Comparison of ENCODE assay signal across 25 cellular contexts in the genomic region with DNA sequence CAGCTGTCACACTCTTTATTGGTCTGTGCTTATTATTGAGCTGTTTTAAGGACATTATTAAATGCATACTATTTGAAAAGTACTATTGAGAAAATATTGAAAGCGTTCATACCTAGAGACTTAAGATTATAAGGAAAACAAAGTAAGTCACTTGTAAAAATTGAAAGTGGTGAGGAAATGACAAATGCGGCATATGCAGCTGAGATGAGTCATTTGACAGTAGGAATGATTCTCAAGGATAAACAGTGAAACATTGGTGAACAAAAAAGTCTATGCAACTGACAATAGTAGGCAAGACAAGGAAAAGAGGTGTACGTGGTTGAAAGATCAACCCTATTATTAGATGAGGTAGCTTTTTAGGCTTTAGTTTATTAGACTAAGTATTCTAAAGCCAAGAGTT.
"Had no signal": no experiment of that assay in that cellular context is flagged by ENCODE, and none has a peak within 500 bp of the region (broad histone marks: within the 10 kb centered on the region; RNA-seq: fewer than 3 reads in every experiment).

No MANE protein-coding gene starts in this region.

- H3K4me1 Mint-ChIP-seq: neural crest cell; stimulated activated memory B cell treated with anti-CD40 and anti-IgM and Interleukin-4, amounts not matched to agents 10 μg/mL and 1 μg/mL and 100 μg/mL, for 72 hours had no signal

- H3K4me1 ChIP-seq: lower lobe of right lung, right lobe of liver, suprapubic skin, tibial nerve had no signal

- H3K27ac Mint-ChIP-seq: activated naive CD8-positive, alpha-beta T cell; activated T-helper 2 cell treated with anti-CD3 and anti-CD28 coated beads, Interferon-gamma antibody, Interleukin-2, Interleukin-4, amounts not matched to agents 10 μg/mL and 5 μg/mL and 100 μg/mL, durations not matched to agents 14 hours and 24 hours and 36 hours; naive B cell; stimulated activated memory B cell treated with anti-CD40 and anti-IgM and Interleukin-4, amounts not matched to agents 10 μg/mL and 1 μg/mL and 100 μg/mL, for 72 hours; WTC11 had no signal

- H3K4me3 Mint-ChIP-seq: activated naive CD8-positive, alpha-beta T cell; activated T-cell treated with anti-CD3 and anti-CD28 coated beads, Interleukin-2, amount 50 U/mL, for 4 hours; neural crest cell; stimulated activated memory B cell treated with anti-CD40 and anti-IgM and Interleukin-4, amounts not matched to agents 10 μg/mL and 1 μg/mL and 100 μg/mL, for 72 hours; WTC11 had no signal

- FAIRE-seq: keratinocyte, TTC549, urothelium cell line had no signal

- H3K9me3 ChIP-seq: lower lobe of right lung, right lobe of liver, tibial nerve had no signal

- DNase-seq: activated CD4-positive, alpha-beta T cell treated with anti-CD3 and anti-CD28 coated beads, Interleukin-2, amount 50 U/mL, for 4 hours; activated CD8-positive, alpha-beta memory T cell treated with anti-CD3 and anti-CD28 coated beads, Interleukin-2, amount 50 U/mL, for 48 hours; activated naive CD4-positive, alpha-beta T cell; activated T-cell treated with anti-CD3 and anti-CD28 coated beads, Interleukin-2, amount 50 U/mL, for 4 hours; heart right ventricle; lower lobe of right lung; naive B cell; occipital lobe; right lobe of liver; stimulated activated CD4-positive, alpha-beta T cell treated with anti-CD3 and anti-CD28 coated beads, Interleukin-15, amount 100 ng/mL, for 24 hours; stomach; T-helper 1 cell had no signal

- H3K27me3 Mint-ChIP-seq: naive B cell had no signal

- H3K27ac ChIP-seq: epithelial cell of prostate, heart right ventricle, lower lobe of right lung, right lobe of liver, skin epidermis, stomach, suprapubic skin, tibial nerve had no signal

- H3K9me3 Mint-ChIP-seq: activated T-helper 2 cell treated with anti-CD3 and anti-CD28 coated beads, Interferon-gamma antibody, Interleukin-2, Interleukin-4, amounts not matched to agents 10 μg/mL and 5 μg/mL and 100 μg/mL, durations not matched to agents 14 hours and 24 hours and 36 hours had no signal

- H3K36me3 ChIP-seq: heart right ventricle, lower lobe of right lung, right lobe of liver, stomach, suprapubic skin, tibial nerve had no signal

- H3K36me3 Mint-ChIP-seq: activated naive CD8-positive, alpha-beta T cell; naive B cell; stimulated activated memory B cell treated with anti-CD40 and anti-IgM and Interleukin-4, amounts not matched to agents 10 μg/mL and 1 μg/mL and 100 μg/mL, for 72 hours had no signal

- ATAC-seq: activated T-cell treated with anti-CD3 and anti-CD28 coated beads, Interleukin-2, amount 50 U/mL, for 4 hours; heart right ventricle; left lobe of liver; lower lobe of right lung; right lobe of liver; stimulated activated memory B cell treated with anti-CD40 and anti-IgM and Interleukin-4, amounts not matched to agents 10 μg/mL and 1 μg/mL and 100 μg/mL, for 72 hours; WTC11 had no signal

- H3K27me3 ChIP-seq: right lobe of liver, stomach, suprapubic skin, tibial nerve had no signal

- H3K4me3 ChIP-seq: heart right ventricle, lower lobe of right lung, right lobe of liver, skin epidermis, stomach, suprapubic skin, tibial nerve had no signal
